2 cellular contexts compared by ENCODE assay signal in genomic region chr11:27304514-27304913, GRCh38.
TF ChIP-seq lines count a peak whose summit lies in the region.

No MANE protein-coding gene starts in this region.

TF ChIP-seq in A549, 52 proteins besides CTCF, POLR2A, EP300 and RAD21:
- TF ChIP-seq ZNF302 (CRISPR knock-in tag; IDR thresholded peaks at IDR 0.05) = no peak
- TF ChIP-seq KDM1A (IDR thresholded peaks at IDR 0.05; ENCODE audit: low read depth) = no peak
- TF ChIP-seq PHF8 (IDR thresholded peaks at IDR 0.05; ENCODE audit: borderline replicate concordance, low read depth) = no peak
- no peak for TF ChIP-seq ZSCAN20 (CRISPR knock-in tag; IDR thresholded peaks at IDR 0.05)
- TF ChIP-seq NFE2L2 (conservative IDR thresholded peaks at IDR 0.05; ENCODE audit: low read length) = no peak
- no peak for TF ChIP-seq MAX (IDR thresholded peaks at IDR 0.05)
- no peak for TF ChIP-seq CEBPB (IDR thresholded peaks at IDR 0.05)
- TF ChIP-seq EHF (CRISPR knock-in tag; IDR thresholded peaks at IDR 0.05) = no peak
- no peak for TF ChIP-seq SMC3 (IDR thresholded peaks at IDR 0.05)
- no peak for TF ChIP-seq HDAC2 (IDR thresholded peaks at IDR 0.05)
- no peak for TF ChIP-seq SREBF2 (IDR thresholded peaks at IDR 0.05)
- TF ChIP-seq REST (IDR thresholded peaks at IDR 0.05) = no peak
- TF ChIP-seq EHMT2 (IDR thresholded peaks at IDR 0.05; ENCODE audit: low read depth) = no peak
- no peak for TF ChIP-seq ZC3H11A (IDR thresholded peaks at IDR 0.05)
- no peak for TF ChIP-seq CBX8 (IDR thresholded peaks at IDR 0.05)
- TF ChIP-seq RARB (CRISPR knock-in tag; IDR thresholded peaks at IDR 0.05) = no peak
- TF ChIP-seq HOXA7 (CRISPR knock-in tag; IDR thresholded peaks at IDR 0.05) = no peak

TF ChIP-seq in H1, 55 proteins besides CTCF, POLR2A, EP300 and RAD21:
- TF ChIP-seq SIRT6 (IDR thresholded peaks at IDR 0.05; ENCODE audit: low read length) (no peak), YY1 (IDR thresholded peaks at IDR 0.05; ENCODE audit: low read depth, low read length) (peak; percentile 21; the same call in 1 of the 2 replicates), CHD2 (IDR thresholded peaks at IDR 0.05; ENCODE audit: low read length) (no peak), SP2 (IDR thresholded peaks at IDR 0.05; ENCODE audit: low read length) (no peak), KDM5A (IDR thresholded peaks at IDR 0.05; ENCODE audit: low read length) (no peak), EZH2 (IDR thresholded peaks at IDR 0.05; ENCODE audit: low read depth, low read length, severe bottlenecking) (no peak), SAP30 (IDR thresholded peaks at IDR 0.05; ENCODE audit: insufficient read depth, insufficient replicate concordance, low read length) (no peak), CREB1 (IDR thresholded peaks at IDR 0.05) (no peak), BRCA1 (IDR thresholded peaks at IDR 0.05; ENCODE audit: low read depth, low read length) (no peak), ZNF274 (IDR thresholded peaks at IDR 0.05; ENCODE audit: borderline replicate concordance, extremely low read depth, low read length) (no peak), SRF (IDR thresholded peaks at IDR 0.05; ENCODE audit: low read depth, low read length) (no peak), NRF1 (IDR thresholded peaks at IDR 0.05; ENCODE audit: low read depth, low read length) (no peak), TBP (IDR thresholded peaks at IDR 0.05; ENCODE audit: low read depth, low read length) (peak; percentile 71), ASH2L (IDR thresholded peaks at IDR 0.05; ENCODE audit: low read length) (peak; percentile 35), SP1 (IDR thresholded peaks at IDR 0.05; ENCODE audit: low read depth, low read length) (no peak), CBX8 (IDR thresholded peaks at IDR 0.05; ENCODE audit: borderline replicate concordance, low read depth, low read length) (no peak), SP4 (IDR thresholded peaks at IDR 0.05; ENCODE audit: low read length) (no peak)
